ENCODE assay signal across 10 cellular contexts in genomic region chr12:27331299-27331926, GRCh38. TPM values are rescaled to one million over a fixed set of nuclear protein-coding genes. Genes with fewer than 3 reads are reported as not detected.
A peak's percentile ranks its signal among the peaks of the same experiment; 100 is the strongest.
DNase-seq lines count a peak whose midpoint lies in the region; ATAC-seq, FAIRE-seq and TF ChIP-seq lines count a peak whose summit lies in the region.
"Had no signal": no experiment of that assay in that cellular context is flagged by ENCODE, and none has a peak within 500 bp of the region (broad histone marks: within the 10 kb centered on the region; RNA-seq: fewer than 3 reads in every experiment).

No MANE protein-coding gene starts in this region.

- peak; percentile 35 for ATAC-seq in GM21447 (IDR thresholded peaks at IDR 0.05; ENCODE audit: unreplicated experiment)
- ATAC-seq in activated naive CD8-positive, alpha-beta T cell treated with anti-CD3 and anti-CD28 coated beads, Interleukin-2, amount 50 U/mL, for 24 hours, result peak; percentile 83
- ATAC-seq in lower lobe of right lung, result peak; percentile 53 to 55
- no peak for ATAC-seq in HG03139 (IDR thresholded peaks at IDR 0.05; ENCODE audit: unreplicated experiment)

- no peaks in the 10 kb centered on the region for H3K27me3 ChIP-seq in lower lobe of right lung (ENCODE audit: low read depth)
- H3K27me3 ChIP-seq: right lobe of liver had no signal

- H3K4me3 ChIP-seq in lower lobe of right lung (no peak overlapping the region), kidney (ENCODE audit: low read length in 2 of 2) (no peak overlapping the region)

- peaks cover 13% of the 10 kb centered on the region for H3K36me3 Mint-ChIP-seq in activated naive CD8-positive, alpha-beta T cell treated with anti-CD3 and anti-CD28 coated beads, Interleukin-2, amount 50 U/mL, for 24 hours (ENCODE audit: low read depth)

- no peaks in the 10 kb centered on the region for H3K9me3 Mint-ChIP-seq in activated naive CD8-positive, alpha-beta T cell treated with anti-CD3 and anti-CD28 coated beads, Interleukin-2, amount 50 U/mL, for 24 hours

- TF ChIP-seq CTCF in lower lobe of right lung (IDR thresholded peaks at IDR 0.05), result no peak
- no peak for TF ChIP-seq CTCF in kidney (IDR thresholded peaks at IDR 0.05; ENCODE audit: borderline replicate concordance, extremely low read depth, insufficient read depth)

- no peak overlapping the region for H3K27ac ChIP-seq in lower lobe of right lung
- H3K27ac ChIP-seq in kidney (ENCODE audit: low read depth in 2 of 2, low read length in 2 of 2), result no peak overlapping the region
- H3K27ac ChIP-seq: SK-N-MC had no signal

- peaks cover 34% of the 10 kb centered on the region for H3K27me3 Mint-ChIP-seq in activated naive CD8-positive, alpha-beta T cell treated with anti-CD3 and anti-CD28 coated beads, Interleukin-2, amount 50 U/mL, for 24 hours

- H3K4me1 ChIP-seq in lower lobe of right lung (peaks cover 23% of the 10 kb centered on the region), kidney (ENCODE audit: control insufficient read depth in 1 of 2, insufficient read depth in 1 of 2, low read depth in 1 of 2, low read length in 2 of 2) (peaks cover 3 to 5% of the 10 kb centered on the region in 2 donors)

- H3K27ac Mint-ChIP-seq in activated naive CD8-positive, alpha-beta T cell treated with anti-CD3 and anti-CD28 coated beads, Interleukin-2, amount 50 U/mL, for 24 hours, result peak overlapping the region; percentile 88

- H3K9ac ChIP-seq in kidney (ENCODE audit: low read length in 2 of 2), result no peak overlapping the region

- peak overlapping the region; percentile 87 for H3K4me3 Mint-ChIP-seq in activated naive CD8-positive, alpha-beta T cell treated with anti-CD3 and anti-CD28 coated beads, Interleukin-2, amount 50 U/mL, for 24 hours

- intact Hi-C loops in lower lobe of right lung (cut with DNase I), result no loop called here
- intact Hi-C loops in kidney (cut with DNase I), result no loop called here

- DNase-seq in ELR (ENCODE audit: low read depth) (peak; percentile 95), Kasumi-1 (lab: John Stamatoyannopoulos, UW) (peak; percentile 58 to 68), lower lobe of right lung (no peak), DMS79 treated with DMSO at 0.1 percent for 48 hours (lab: John Stamatoyannopoulos, UW) (no peak), kidney (no peak)
- peak; percentile 17 for DNase-seq in activated naive CD8-positive, alpha-beta T cell treated with anti-CD3 and anti-CD28 coated beads, Interleukin-2, amount 50 U/mL, for 24 hours
- DNase-seq: right lobe of liver had no signal

- H3K4me1 Mint-ChIP-seq in activated naive CD8-positive, alpha-beta T cell treated with anti-CD3 and anti-CD28 coated beads, Interleukin-2, amount 50 U/mL, for 24 hours, result peaks cover 43% of the 10 kb centered on the region

- H3K9me3 ChIP-seq in lower lobe of right lung (no peaks in the 10 kb centered on the region), kidney (ENCODE audit: control insufficient read depth in 1 of 2, low read length in 2 of 2) (no peaks in the 10 kb centered on the region)
- H3K9me3 ChIP-seq: right lobe of liver had no signal

- no peak for FAIRE-seq in kidney (lab: Jason Lieb, UNC)

- H3K36me3 ChIP-seq in lower lobe of right lung (peaks cover 3% of the 10 kb centered on the region), kidney (ENCODE audit: control insufficient read depth in 1 of 2, insufficient read depth in 2 of 2, low read length in 2 of 2) (peaks cover 3 to 5% of the 10 kb centered on the region in 2 donors)
- H3K36me3 ChIP-seq: right lobe of liver had no signal

RNA-seq across cellular contexts. Expression of gene BMAL2, which starts 1.2 kb away (rescaled TPM):
- total RNA-seq in lower lobe of right lung (2.6 TPM), kidney (12.8 TPM)
- polyA plus RNA-seq in kidney (ENCODE audit: insufficient read depth, low read depth, low replicate concordance), result 0.47 TPM

Comparison
In these comparisons a context has a peak if more than half of its experiments do, and no peak if none do; other contexts are left out.
1. DNase-seq: peak in ELR (single experiment), Kasumi-1 (2 of 2) and activated naive CD8-positive, alpha-beta T cell treated with anti-CD3 and anti-CD28 coated beads, Interleukin-2, amount 50 U/mL, for 24 hours (single experiment); none in lower lobe of right lung (single experiment), DMS79 treated with DMSO at 0.1 percent for 48 hours (single experiment) and kidney (single experiment).